ENCODE assay signal across 9 cellular contexts in the genomic region with DNA sequence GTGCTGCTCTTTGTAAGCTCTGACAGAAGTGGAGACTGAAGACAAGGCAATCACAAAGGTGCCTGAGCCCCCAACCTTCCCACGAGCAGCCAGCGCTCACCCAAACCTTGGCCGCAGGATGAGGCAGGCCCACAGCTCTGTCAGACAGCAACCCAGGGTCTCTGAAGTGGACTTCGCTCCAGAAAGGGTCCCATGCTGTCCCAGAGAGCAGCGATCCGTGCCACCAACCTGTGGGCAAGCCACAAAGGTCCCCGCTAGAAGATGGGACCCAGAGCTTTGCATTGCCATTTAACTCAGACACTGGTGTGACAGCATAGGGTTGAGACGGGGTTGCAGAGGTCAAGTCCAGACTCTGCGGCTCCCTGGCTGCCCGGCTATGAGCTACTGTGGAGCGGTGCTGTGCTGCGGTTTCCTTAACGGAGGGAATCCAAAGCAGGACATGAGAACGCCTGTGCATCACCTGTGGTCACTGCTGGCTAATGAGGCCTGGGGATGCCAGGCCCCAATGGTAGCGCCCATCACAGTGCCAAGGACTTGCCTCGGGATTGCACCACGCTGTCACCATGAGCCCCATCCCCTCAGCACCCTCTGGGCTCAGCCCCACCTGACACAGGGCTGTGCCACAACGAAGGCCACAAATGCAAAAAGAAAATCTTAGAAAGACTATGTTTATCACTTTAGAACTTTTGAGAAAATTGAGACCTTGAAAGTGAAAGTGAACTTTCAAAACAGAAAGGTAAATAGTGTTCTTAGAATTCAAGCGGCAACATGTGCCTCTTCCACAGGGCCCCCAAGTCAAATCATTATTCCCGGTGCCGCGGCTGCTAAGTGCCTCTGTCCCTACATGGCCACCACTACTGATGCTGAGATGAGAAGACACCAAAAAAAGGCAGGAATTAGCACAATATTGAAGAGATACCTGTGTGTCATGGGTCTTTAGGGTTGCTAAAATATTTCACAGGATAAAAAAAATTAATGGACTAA.
A peak's percentile ranks its signal among the peaks of the same experiment; 100 is the strongest.
DNase-seq lines count a peak whose midpoint lies in the region; TF ChIP-seq lines count a peak whose summit lies in the region.
"Had no signal": no experiment of that assay in that cellular context is flagged by ENCODE, and none has a peak within 500 bp of the region (broad histone marks: within the 10 kb centered on the region; RNA-seq: fewer than 3 reads in every experiment).

No MANE protein-coding gene starts in this region.

- no peaks in the 10 kb centered on the region for H3K9me3 Mint-ChIP-seq in activated naive CD4-positive, alpha-beta T cell treated with anti-CD3 and anti-CD28 coated beads for 36 hours

- H3K27me3 ChIP-seq in transverse colon: no peaks in the 10 kb centered on the region
- H3K27me3 ChIP-seq in BE2C: no peaks in the 10 kb centered on the region
- H3K27me3 ChIP-seq: ascending aorta had no signal

- CTCF ChIA-PET in activated naive CD4-positive, alpha-beta T cell treated with anti-CD3 and anti-CD28 coated beads for 36 hours (lab: Charles Lee): interaction anchor here (0.7 to 1.6 kb wide), 4 partner anchors 9 to 30 kb away, joined by 3 to 4 read pairs (median 4); no protein-coding TSS in a partner anchor

- TF ChIP-seq CTCF in transverse colon (IDR thresholded peaks at IDR 0.05) (no peak), BE2C (IDR thresholded peaks at IDR 0.05; ENCODE audit: low read depth, low read length) (no peak)

- H3K9me3 ChIP-seq in transverse colon: no peaks in the 10 kb centered on the region
- no peaks in the 10 kb centered on the region for H3K9me3 ChIP-seq in BE2C
- H3K9me3 ChIP-seq: ascending aorta had no signal

- 67 to 89% methylated on average over 1 to 20 of the region's 22 CpGs for WGBS in transverse colon (ENCODE audit: low coverage in 1 of 2), 2 donors

- H3K27ac ChIP-seq in transverse colon: peak overlapping the region; percentile 52 to 87 (median 80)
- H3K27ac ChIP-seq: ascending aorta had no signal

- peaks cover 2% of the 10 kb centered on the region for H3K36me3 Mint-ChIP-seq in activated naive CD4-positive, alpha-beta T cell treated with anti-CD3 and anti-CD28 coated beads for 36 hours (ENCODE audit: low read depth)

- intact Hi-C loops in activated naive CD4-positive, alpha-beta T cell treated with anti-CD3 and anti-CD28 coated beads for 36 hours (cut with micrococcal nuclease): loop anchor here (1.0 to 5.0 kb wide), 9 partner anchors 8 to 84 kb away; no protein-coding TSS in a partner anchor
- intact Hi-C loops in transverse colon (cut with DNase I; ENCODE audit: low total_unique reads): no loop called here

- in situ Hi-C loops in transverse colon (cut with MboI; ENCODE audit: low pct_ligation_motif_present in 1 of 4, low pct_unique_long_range_greater_than_20kb in 1 of 4, low sequenced_read_pairs in 3 of 4): no loop called here

- H3K4me1 ChIP-seq in transverse colon (peaks cover 51 to 91% (median 83%) of the 10 kb centered on the region in 4 donors), BE2C (no peaks in the 10 kb centered on the region)

- H3K27ac Mint-ChIP-seq in activated naive CD4-positive, alpha-beta T cell treated with anti-CD3 and anti-CD28 coated beads for 36 hours: peak overlapping the region; percentile 74

- TF ChIP-seq EP300 in transverse colon (IDR thresholded peaks at IDR 0.05; ENCODE audit: low read depth): no peak

- peaks cover 3% of the 10 kb centered on the region for H3K27me3 Mint-ChIP-seq in activated naive CD4-positive, alpha-beta T cell treated with anti-CD3 and anti-CD28 coated beads for 36 hours (ENCODE audit: low read depth)

- H3K4me3 ChIP-seq in transverse colon (peak overlapping the region in 1 of 4 donors; percentile 4), BE2C (ENCODE audit: low read depth, low read length) (no peak overlapping the region)
- H3K4me3 ChIP-seq: ascending aorta had no signal

- TF ChIP-seq POLR2A in transverse colon (IDR thresholded peaks at IDR 0.05): no peak

- DNase-seq in activated naive CD4-positive, alpha-beta T cell treated with anti-CD3 and anti-CD28 coated beads for 36 hours: peak; percentile 34
- no peak for DNase-seq in activated naive CD4-positive, alpha-beta T cell treated with anti-CD3 and anti-CD28 coated beads, Interleukin-2, amount 50 U/mL, for 16 hours
- DNase-seq in central memory CD4-positive, alpha-beta T cell: peak; percentile 14
- DNase-seq in mesenteric fat pad (ENCODE audit: low spot score) (peak; percentile 86), transverse colon (peak; percentile 8), SIG-M5 (lab: John Stamatoyannopoulos, UW) (no peak), BE2C (no peak), NCI-H146 (lab: John Stamatoyannopoulos, UW) (no peak)

- no peaks in the 10 kb centered on the region for H3K36me3 ChIP-seq in transverse colon
- H3K36me3 ChIP-seq in BE2C: no peaks in the 10 kb centered on the region
- H3K36me3 ChIP-seq: ascending aorta had no signal

- H3K4me3 Mint-ChIP-seq in activated naive CD4-positive, alpha-beta T cell treated with anti-CD3 and anti-CD28 coated beads for 36 hours: peak overlapping the region; percentile 67

- H3K4me1 Mint-ChIP-seq in activated naive CD4-positive, alpha-beta T cell treated with anti-CD3 and anti-CD28 coated beads for 36 hours (ENCODE audit: low read depth): peaks cover 72% of the 10 kb centered on the region

Comparison
In these comparisons a context has a peak if more than half of its experiments do, and no peak if none do; other contexts are left out.
1. DNase-seq: peak in activated naive CD4-positive, alpha-beta T cell treated with anti-CD3 and anti-CD28 coated beads for 36 hours (single experiment), central memory CD4-positive, alpha-beta T cell (single experiment), mesenteric fat pad (single experiment) and transverse colon (single experiment); none in activated naive CD4-positive, alpha-beta T cell treated with anti-CD3 and anti-CD28 coated beads, Interleukin-2, amount 50 U/mL, for 16 hours (single experiment), SIG-M5 (single experiment), BE2C (single experiment) and NCI-H146 (single experiment).